8 cellular contexts compared by ENCODE assay signal in the genomic region with DNA sequence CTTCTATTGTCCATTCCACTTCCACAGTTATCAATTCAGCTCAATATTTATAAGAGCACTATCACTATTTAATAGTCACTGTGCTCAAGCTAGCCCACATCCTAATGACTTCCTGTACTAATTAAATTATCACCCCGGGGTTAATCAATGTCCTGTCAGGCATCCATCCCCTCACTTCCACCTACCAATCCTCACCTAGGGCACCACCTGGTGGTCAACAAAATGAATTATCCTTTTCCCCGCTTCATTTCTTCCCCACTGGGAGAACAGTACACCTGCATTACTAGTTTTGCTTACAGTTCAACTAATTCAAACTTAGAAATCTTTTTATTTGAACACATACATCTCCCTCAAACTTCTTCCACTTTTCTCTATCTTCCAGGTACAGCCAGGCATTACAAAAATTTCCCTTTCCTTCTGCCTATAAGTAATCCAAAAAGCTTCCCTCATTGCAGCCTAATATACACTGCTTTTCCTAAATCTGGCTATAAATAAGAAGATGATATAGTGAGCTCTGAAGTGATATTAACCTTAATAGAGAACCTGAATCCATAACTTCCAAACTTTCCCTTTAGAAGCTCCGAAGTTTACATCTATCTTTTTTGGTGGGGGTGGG.
A peak's percentile ranks its signal among the peaks of the same experiment; 100 is the strongest.
DNase-seq lines count a peak whose midpoint lies in the region; ATAC-seq and TF ChIP-seq lines count a peak whose summit lies in the region.

No MANE protein-coding gene starts in this region.

- ATAC-seq in T-cell (replicated peaks in 1 of 4) (peak in 2 of 4 experiments; percentile 36 to 42), left lobe of liver (peak; percentile 84), HG02610 (IDR thresholded peaks at IDR 0.05; ENCODE audit: unreplicated experiment) (no peak)
- ATAC-seq in stimulated activated naive B cell treated with anti-CD40 and anti-IgM and Interleukin-4, amounts not matched to agents 10 μg/mL and 1 μg/mL and 100 μg/mL, for 72 hours (replicated peaks): peak; percentile 60 to 73

- no peak overlapping the region for H3K4me3 ChIP-seq in cardiac fibroblast (replicated peaks in 1 of 2; ENCODE audit: low read depth in 2 of 2, low read length in 2 of 2)

- peak; percentile 62 for TF ChIP-seq CTCF in GM13977 (IDR thresholded peaks at IDR 0.05; ENCODE audit: extremely low read depth, insufficient read depth, missing control alignments)
- peak; percentile 48 for TF ChIP-seq CTCF in cardiac fibroblast (IDR thresholded peaks at IDR 0.05; ENCODE audit: low read depth, low read length)

- no peaks in the 10 kb centered on the region for H3K9me3 Mint-ChIP-seq in T-cell
- H3K9me3 Mint-ChIP-seq in stimulated activated naive B cell treated with anti-CD40 and anti-IgM and Interleukin-4, amounts not matched to agents 10 μg/mL and 1 μg/mL and 100 μg/mL, for 72 hours: no peaks in the 10 kb centered on the region

- H3K4me3 Mint-ChIP-seq in T-cell: no peak overlapping the region
- H3K4me3 Mint-ChIP-seq in stimulated activated naive B cell treated with anti-CD40 and anti-IgM and Interleukin-4, amounts not matched to agents 10 μg/mL and 1 μg/mL and 100 μg/mL, for 72 hours: no peak overlapping the region

- H3K4me1 Mint-ChIP-seq in T-cell: peaks cover 27 to 30% (median 28%) of the 10 kb centered on the region in 3 donors
- H3K4me1 Mint-ChIP-seq in stimulated activated naive B cell treated with anti-CD40 and anti-IgM and Interleukin-4, amounts not matched to agents 10 μg/mL and 1 μg/mL and 100 μg/mL, for 72 hours: peaks cover 14 to 42% of the 10 kb centered on the region in 2 donors

- CTCF ChIA-PET in T-cell (lab: Charles Lee): interaction anchor here (0.6 to 2.6 kb wide), 10 partner anchors 15 to 1557 kb away, joined by 3 to 14 read pairs (median 8); no protein-coding TSS in a partner anchor

- no peaks in the 10 kb centered on the region for H3K27me3 Mint-ChIP-seq in T-cell
- H3K27me3 Mint-ChIP-seq in stimulated activated naive B cell treated with anti-CD40 and anti-IgM and Interleukin-4, amounts not matched to agents 10 μg/mL and 1 μg/mL and 100 μg/mL, for 72 hours: no peaks in the 10 kb centered on the region

- no peak overlapping the region for H3K27ac Mint-ChIP-seq in T-cell
- no peak overlapping the region for H3K27ac Mint-ChIP-seq in stimulated activated naive B cell treated with anti-CD40 and anti-IgM and Interleukin-4, amounts not matched to agents 10 μg/mL and 1 μg/mL and 100 μg/mL, for 72 hours

- POLR2A ChIA-PET in T-cell (lab: Charles Lee): no interaction called here

- DNase-seq in AG20443 (ENCODE audit: low spot score): peak; percentile 31
- peak; percentile 37 for DNase-seq in GM13977 (ENCODE audit: low spot score)
- DNase-seq in NCI-H1092 treated with DMSO at 0.1 percent for 48 hours (lab: John Stamatoyannopoulos, UW): peak; percentile 30
- peak in 28 of 34 experiments; percentile 5 to 51 (median 20) for DNase-seq in T-cell
- DNase-seq in cardiac fibroblast (ENCODE audit: low read depth in 2 of 2): peak; percentile 67 to 69
- DNase-seq in left lobe of liver (ENCODE audit: low spot score): no peak
- DNase-seq in stimulated activated naive B cell treated with anti-CD40 and anti-IgM and Interleukin-4, amounts not matched to agents 10 μg/mL and 1 μg/mL and 100 μg/mL, for 72 hours: peak; percentile 32

- H3K36me3 Mint-ChIP-seq in T-cell: peaks cover 8% of the 10 kb centered on the region
- peaks cover 0 to 3% of the 10 kb centered on the region in 2 donors for H3K36me3 Mint-ChIP-seq in stimulated activated naive B cell treated with anti-CD40 and anti-IgM and Interleukin-4, amounts not matched to agents 10 μg/mL and 1 μg/mL and 100 μg/mL, for 72 hours

- in situ Hi-C loops in GM13977 (cut with MboI; ENCODE audit: low pct_unique_long_range_greater_than_20kb, low sequenced_read_pairs, unreplicated experiment): loop anchor here (5.0 kb wide), 1 partner anchor 173 kb away; no protein-coding TSS in a partner anchor
